In genomic region chr2:125172181-125172580, GRCh38 we compare ENCODE assay signal across 26 cellular contexts.
DNase-seq lines count a peak whose midpoint lies in the region; ATAC-seq, FAIRE-seq and TF ChIP-seq lines count a peak whose summit lies in the region.
"Had no signal": no experiment of that assay in that cellular context is flagged by ENCODE, and none has a peak within 500 bp of the region (broad histone marks: within the 10 kb centered on the region; RNA-seq: fewer than 3 reads in every experiment).

No MANE protein-coding gene starts in this region.

- ATAC-seq in GM21723 (IDR thresholded peaks at IDR 0.05; ENCODE audit: unreplicated experiment) = no peak
- ATAC-seq: GM23338, HepG2, PC-3 had no signal

- no peak for TF ChIP-seq CTCF in fibroblast of mammary gland (conservative IDR thresholded peaks at IDR 0.05; ENCODE audit: control insufficient read depth, insufficient read depth, low read depth, low read length)

- FAIRE-seq in GM12891 (lab: Jason Lieb, UNC) = no peak
- FAIRE-seq: GM18507, HepG2 had no signal

- no peak for TF ChIP-seq POLR2A in GM12891 (IDR thresholded peaks at IDR 0.05; ENCODE audit: low read depth, low read length)

- no peak overlapping the region for H3K4me3 ChIP-seq in fibroblast of mammary gland (ENCODE audit: control insufficient read depth, low read depth, low read length)
- H3K4me3 ChIP-seq: GM23338, SJSA1 had no signal

- peak; percentile 25 for DNase-seq in DMS53 (lab: John Stamatoyannopoulos, UW)
- no peak for DNase-seq in DMS53 treated with DMSO at 0.1 percent for 48 hours (lab: John Stamatoyannopoulos, UW; ENCODE audit: unreplicated experiment)
- peak; percentile 10 for DNase-seq in astrocyte of the hippocampus (ENCODE audit: low read depth, low spot score)
- DNase-seq in fibroblast of mammary gland (ENCODE audit: low read depth) = peak; percentile 21
- DNase-seq in stromal cell of bone marrow (ENCODE audit: low read depth) = peak; percentile 33
- DNase-seq in Ammon's horn (ENCODE audit: low spot score) = no peak
- no peak for DNase-seq in GM12891 (ENCODE audit: insufficient read length, low spot score)
- DNase-seq: BE2C; CD8-positive, alpha-beta memory T cell; DMS 273 treated with DMSO at 0.1 percent for 48 hours; DND-41; H9; Karpas-422; NCI-H1105 treated with DMSO at 0.1 percent for 48 hours; NCI-H146; NCI-H2029; NCI-H446; NCI-H524 treated with DMSO at 0.1 percent for 48 hours; NCI-H774; PC-3; Right ventricle myocardium superior had no signal

TF ChIP-seq in GM12891, 5 proteins besides CTCF, POLR2A, EP300 and RAD21:
- TF ChIP-seq PAX5 (IDR thresholded peaks at IDR 0.05; ENCODE audit: insufficient read depth, low read length, severe bottlenecking) (no peak), TAF1 (IDR thresholded peaks at IDR 0.05; ENCODE audit: low read depth, low read length) (no peak), POU2F2 (IDR thresholded peaks at IDR 0.05; ENCODE audit: low read depth, low read length) (no peak), SPI1 (IDR thresholded peaks at IDR 0.05; ENCODE audit: low read depth, low read length) (no peak), POLR2AphosphoS5 (IDR thresholded peaks at IDR 0.05; ENCODE audit: low read depth, low read length) (no peak)

Comparison
In these comparisons a context has a peak if more than half of its experiments do, and no peak if none do; other contexts are left out.
1. DNase-seq: peak in DMS53 (single experiment), astrocyte of the hippocampus (single experiment), fibroblast of mammary gland (single experiment) and stromal cell of bone marrow (single experiment); none in DMS53 treated with DMSO at 0.1 percent for 48 hours (single experiment), Ammon's horn (single experiment) and GM12891 (single experiment).